ENCODE assay signal across 10 cellular contexts in genomic region chr1:27122652-27123051, GRCh38. TPM values are rescaled to one million over a fixed set of nuclear protein-coding genes. Genes with fewer than 3 reads are reported as not detected.
DNase-seq lines count a peak whose midpoint lies in the region; ATAC-seq, FAIRE-seq and TF ChIP-seq lines count a peak whose summit lies in the region.
"Had no signal": no experiment of that assay in that cellular context is flagged by ENCODE, and none has a peak within 500 bp of the region (broad histone marks: within the 10 kb centered on the region; RNA-seq: fewer than 3 reads in every experiment).

No MANE protein-coding gene starts in this region.

- no peak for TF ChIP-seq POLR2A in thyroid gland (IDR thresholded peaks at IDR 0.05)

- 27 to 36% methylated on average over 4 of the region's 4 CpGs for WGBS in thyroid gland, 2 donors

- DNase-seq in A673 (ENCODE audit: low spot score) = peak; percentile 91
- DNase-seq in Kasumi-1 (lab: John Stamatoyannopoulos, UW) = peak; percentile 67 to 80
- peak; percentile 72 for DNase-seq in brain microvascular endothelial cell
- DNase-seq in kidney = peak; percentile 88
- DNase-seq in thyroid gland = peak; percentile 92 to 95
- no peak for DNase-seq in stimulated activated CD4-positive, alpha-beta T cell treated with anti-CD3 and anti-CD28 coated beads, Interleukin-4, amount 100 ng/mL, for 4 hours
- DNase-seq in NCI-H1694 (lab: John Stamatoyannopoulos, UW) = no peak
- DNase-seq: DND-41 had no signal

- FAIRE-seq in kidney (lab: Jason Lieb, UNC) = no peak

- H3K27ac ChIP-seq in A673 (ENCODE audit: low read depth, low read length, poor library complexity, severe bottlenecking) (no peak overlapping the region), brain microvascular endothelial cell (no peak overlapping the region), kidney (ENCODE audit: low read depth in 2 of 2, low read length in 2 of 2) (no peak overlapping the region), thyroid gland (peak overlapping the region; percentile 55 to 80 (median 67))
- H3K27ac ChIP-seq: ovary had no signal

- in situ Hi-C loops in brain microvascular endothelial cell (cut with HindIII; ENCODE audit: low pct_ligation_motif_present, low sequenced_read_pairs) = no loop called here

- no peaks in the 10 kb centered on the region for H3K36me3 ChIP-seq in A673 (ENCODE audit: insufficient read depth, low read length, poor library complexity, severe bottlenecking)
- H3K36me3 ChIP-seq in brain microvascular endothelial cell (replicated peaks) = no peaks in the 10 kb centered on the region
- H3K36me3 ChIP-seq in kidney (ENCODE audit: control insufficient read depth in 1 of 2, insufficient read depth in 2 of 2, low read length in 2 of 2) = no peaks in the 10 kb centered on the region
- H3K36me3 ChIP-seq in thyroid gland = no peaks in the 10 kb centered on the region
- H3K36me3 ChIP-seq: ovary had no signal

- no peak overlapping the region for H3K4me3 ChIP-seq in A673 (ENCODE audit: low read depth, low read length, poor library complexity, severe bottlenecking)
- H3K4me3 ChIP-seq in brain microvascular endothelial cell (ENCODE audit: low read depth, low read length) = no peak overlapping the region
- H3K4me3 ChIP-seq in kidney (ENCODE audit: low read length in 2 of 2) = no peak overlapping the region
- H3K4me3 ChIP-seq in thyroid gland (replicated peaks in 1 of 3) = no peak overlapping the region
- H3K4me3 ChIP-seq: ovary had no signal

- TF ChIP-seq CTCF in A673 (conservative IDR thresholded peaks at IDR 0.05; ENCODE audit: low read depth, low read length) (no peak), brain microvascular endothelial cell (IDR thresholded peaks at IDR 0.05; ENCODE audit: low read depth, low read length, missing control alignments) (no peak), kidney (IDR thresholded peaks at IDR 0.05; ENCODE audit: borderline replicate concordance, extremely low read depth, insufficient read depth) (no peak), thyroid gland (IDR thresholded peaks at IDR 0.05) (no peak)

- H3K27me3 ChIP-seq in A673 (replicated peaks; ENCODE audit: insufficient read depth, low read depth, low read length, poor library complexity) = no peaks in the 10 kb centered on the region
- no peaks in the 10 kb centered on the region for H3K27me3 ChIP-seq in brain microvascular endothelial cell (replicated peaks)
- no peaks in the 10 kb centered on the region for H3K27me3 ChIP-seq in thyroid gland
- H3K27me3 ChIP-seq: ovary had no signal

- intact Hi-C loops in A673 (cut with micrococcal nuclease; ENCODE audit: unreplicated experiment) (no loop called here), kidney (cut with DNase I) (no loop called here), thyroid gland (cut with DNase I) (no loop called here)

- H3K4me1 ChIP-seq in A673 (ENCODE audit: insufficient read depth, low read length, poor library complexity, severe bottlenecking) = peaks cover 18% of the 10 kb centered on the region
- peaks cover 9 to 10% of the 10 kb centered on the region in 2 donors for H3K4me1 ChIP-seq in kidney (ENCODE audit: control insufficient read depth in 1 of 2, insufficient read depth in 1 of 2, low read depth in 1 of 2, low read length in 2 of 2)
- H3K4me1 ChIP-seq in thyroid gland = peaks cover 10 to 51% of the 10 kb centered on the region in 2 donors

- H3K9ac ChIP-seq in kidney (ENCODE audit: low read length in 2 of 2) = no peak overlapping the region

- BruUV-seq in A673 (replicated peaks; lab: Mats Ljungman, UMichigan) = no TSS peak

- POLR2A ChIA-PET in A673 (lab: Charles Lee; ENCODE audit: low non-redundant PET) = no interaction called here

- CTCF ChIA-PET in A673 (lab: Charles Lee) = no interaction called here

- H3K9me3 ChIP-seq in A673 (ENCODE audit: low read depth, low read length, poor library complexity, severe bottlenecking) (no peaks in the 10 kb centered on the region), kidney (ENCODE audit: control insufficient read depth in 1 of 2, low read length in 2 of 2) (no peaks in the 10 kb centered on the region), thyroid gland (no peaks in the 10 kb centered on the region)
- H3K9me3 ChIP-seq: ovary had no signal

- no peak for ATAC-seq in HG02884 (IDR thresholded peaks at IDR 0.05; ENCODE audit: unreplicated experiment)

RNA-seq across cellular contexts. Expression of gene SLC9A1, which starts 32.3 kb away (rescaled TPM):
- total RNA-seq in A673 (2021) (27.0 and 30.2 TPM in 2 replicates), kidney (29.8 TPM), thyroid gland (10 to 100 TPM; 13.3 to 26.1 (median 19.9) TPM)
- polyA plus RNA-seq in kidney (ENCODE audit: insufficient read depth, low read depth, low replicate concordance) = 19.3 TPM

Comparison
In these comparisons a context has a peak if more than half of its experiments do, and no peak if none do; other contexts are left out.
1. DNase-seq: peak in A673 (single experiment), Kasumi-1 (2 of 2), brain microvascular endothelial cell (single experiment), kidney (single experiment) and thyroid gland (2 of 2); none in stimulated activated CD4-positive, alpha-beta T cell treated with anti-CD3 and anti-CD28 coated beads, Interleukin-4, amount 100 ng/mL, for 4 hours (0 of 2) and NCI-H1694 (single experiment).
2. H3K27ac ChIP-seq: peak in thyroid gland (3 of 3); none in A673 (single experiment), brain microvascular endothelial cell (single experiment) and kidney (0 of 2).